Comparison of ENCODE assay signal across 11 cellular contexts in the genomic region with DNA sequence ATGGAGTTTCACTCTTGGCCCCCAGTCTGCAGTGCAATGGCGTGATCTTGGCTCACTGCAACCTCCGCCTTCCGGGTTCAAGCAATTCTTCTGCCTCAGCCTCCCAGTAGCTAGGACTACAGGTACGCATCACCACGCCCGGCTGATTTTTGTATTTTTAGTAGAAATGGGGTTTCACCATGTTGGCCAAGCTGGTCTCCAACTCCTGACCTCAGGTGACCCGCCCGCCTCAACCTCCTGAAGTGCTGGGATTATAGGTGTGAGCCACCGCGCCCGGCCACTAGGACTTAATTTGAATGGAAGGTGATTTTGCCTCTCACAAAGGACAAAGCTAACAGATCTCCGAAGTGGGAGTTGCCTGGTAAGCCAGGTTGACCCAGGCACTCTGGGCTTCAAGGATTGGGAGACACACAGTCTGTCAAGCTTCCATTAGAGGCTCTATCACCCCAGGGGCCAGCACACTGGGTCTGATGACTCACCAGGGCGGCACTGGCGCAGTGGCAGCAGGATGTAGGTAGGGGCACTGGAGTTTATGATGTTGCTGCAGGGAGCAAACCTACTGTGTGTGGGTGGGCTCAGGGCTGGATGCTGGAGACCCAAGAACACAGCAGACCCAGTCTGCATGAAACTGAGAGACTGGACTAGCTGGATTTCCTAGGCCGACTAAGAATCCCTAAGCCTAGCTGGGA. TPM values are rescaled to one million over a fixed set of nuclear protein-coding genes. Genes with fewer than 3 reads are reported as not detected.
DNase-seq lines count a peak whose midpoint lies in the region; ATAC-seq and TF ChIP-seq lines count a peak whose summit lies in the region.
"Had no signal": no experiment of that assay in that cellular context is flagged by ENCODE, and none has a peak within 500 bp of the region (broad histone marks: within the 10 kb centered on the region; RNA-seq: fewer than 3 reads in every experiment).

No MANE protein-coding gene starts in this region.

- H4K12ac ChIP-seq in trophoblast cell (ENCODE audit: low read depth, low read length) = peak overlapping the region; percentile 74

- peak; percentile 71 for DNase-seq in Daoy (ENCODE audit: low read depth)
- DNase-seq in IMR-90 = no peak
- DNase-seq in chondrocyte (ENCODE audit: low spot score) = no peak
- peak; percentile 66 to 74 for DNase-seq in trophoblast cell
- DNase-seq in stimulated activated CD4-positive, alpha-beta T cell treated with anti-CD3 and anti-CD28 coated beads, Interleukin-1b, Interleukin-23, amount 100 ng/mL, for 48 hours = no peak
- DNase-seq in DMS79 (lab: John Stamatoyannopoulos, UW) = no peak

- H3K14ac ChIP-seq in IMR-90 (replicated peaks; ENCODE audit: low read depth, low read length) = peak overlapping the region; percentile 99
- peak overlapping the region; percentile 83 for H3K14ac ChIP-seq in trophoblast cell (ENCODE audit: low read length)

- H3K4me2 ChIP-seq in IMR-90 (ENCODE audit: low read depth, low read length) (no peak overlapping the region), trophoblast cell (ENCODE audit: low read length) (no peak overlapping the region)

- H2BK20ac ChIP-seq in IMR-90 (ENCODE audit: low read depth, low read length) = peak overlapping the region; percentile 97

- TF ChIP-seq CTCF in IMR-90 (conservative IDR thresholded peaks at IDR 0.05; ENCODE audit: low read depth, low read length) (no peak), chondrocyte (IDR thresholded peaks at IDR 0.05) (peak; percentile 9)

- H3K56ac ChIP-seq in IMR-90 (ENCODE audit: extremely low read depth, insufficient read depth, low read length) = no peak overlapping the region; the same call in 1 of the 2 replicates

- POLR2A ChIA-PET in IMR-90 (lab: Charles Lee; ENCODE audit: unreplicated experiment) = no interaction called here

- H3K4me1 ChIP-seq in IMR-90 (ENCODE audit: control insufficient read depth, insufficient read depth, low read length) (peaks cover 17% of the 10 kb centered on the region), trophoblast cell (ENCODE audit: control insufficient read depth in 1 of 2, insufficient read depth in 2 of 2, low read length in 2 of 2) (peaks cover 15 to 19% of the 10 kb centered on the region in 2 experiments)

- H3K4ac ChIP-seq in IMR-90 (ENCODE audit: low read depth, low read length) (peak overlapping the region; percentile 99), trophoblast cell (ENCODE audit: low read depth, low read length) (peak overlapping the region; percentile 53)

- H3K18ac ChIP-seq in IMR-90 (ENCODE audit: low read depth, low read length) (peak overlapping the region; percentile 17; the same call in 1 of the 2 replicates), trophoblast cell (ENCODE audit: low read length) (peak overlapping the region; percentile 73)

- CTCF ChIA-PET in IMR-90 (lab: Yijun Ruan, JAX) = no interaction called here

- no peaks in the 10 kb centered on the region for H3K36me3 Mint-ChIP-seq in chondrocyte (ENCODE audit: low read depth)
- H3K36me3 Mint-ChIP-seq: activated naive CD8-positive, alpha-beta T cell had no signal

- peak overlapping the region; percentile 55 for H2BK12ac ChIP-seq in trophoblast cell (ENCODE audit: low read length)

- H3K4me1 Mint-ChIP-seq in chondrocyte (ENCODE audit: low read depth) = peaks cover 55% of the 10 kb centered on the region

- 100% methylated on average over 3 of the region's 15 CpGs; no CpG with 5 or more reads in 1 of the 2 experiments for WGBS in IMR-90 (ENCODE audit: extremely low coverage in 2 of 2, insufficient read length in 1 of 2), 2 experiments
- WGBS in trophoblast cell (ENCODE audit: extremely low coverage, insufficient coverage, insufficient read length) = no CpG with 5 or more reads among the region's 15 CpGs

- H3K9me3 Mint-ChIP-seq in chondrocyte (ENCODE audit: low read depth) = no peaks in the 10 kb centered on the region

- H3K9ac ChIP-seq in IMR-90 (ENCODE audit: low read depth, low read length) = no peak overlapping the region
- H3K9ac ChIP-seq in trophoblast cell (ENCODE audit: low read length) = no peak overlapping the region

- peak overlapping the region; percentile 77 for H2AK9ac ChIP-seq in IMR-90 (replicated peaks; ENCODE audit: low read depth, low read length, poor library complexity)

- no peaks in the 10 kb centered on the region for H3K9me3 ChIP-seq in IMR-90 (ENCODE audit: control insufficient read depth, insufficient read depth, low read length)
- H3K9me3 ChIP-seq in trophoblast cell (ENCODE audit: insufficient read depth, low read depth, low read length) = no peaks in the 10 kb centered on the region

- TF ChIP-seq RAD21 in IMR-90 (IDR thresholded peaks at IDR 0.05; ENCODE audit: low read length) = no peak

- peak overlapping the region; percentile 94; the same call in 2 of the 3 replicates for H2BK15ac ChIP-seq in IMR-90 (ENCODE audit: low read depth, low read length)

- peak overlapping the region; percentile 100 for H3K27ac Mint-ChIP-seq in chondrocyte (ENCODE audit: unreplicated experiment)

- H3K27ac ChIP-seq in IMR-90 (ENCODE audit: insufficient read depth, low read length) (peak overlapping the region; percentile 96), trophoblast cell (ENCODE audit: low read depth, low read length) (peak overlapping the region; percentile 84)

- peak overlapping the region; percentile 98 for H2BK120ac ChIP-seq in IMR-90 (ENCODE audit: low read depth, low read length)
- H2BK120ac ChIP-seq in trophoblast cell (ENCODE audit: insufficient read depth, low read length, poor library complexity) = peak overlapping the region; percentile 78

- ATAC-seq in IMR-90 (ENCODE audit: low read depth) = no peak
- ATAC-seq in HG03571 (IDR thresholded peaks at IDR 0.05; ENCODE audit: unreplicated experiment) = no peak
- ATAC-seq in HG03045 (IDR thresholded peaks at IDR 0.05; ENCODE audit: unreplicated experiment) = no peak

- H2AFZ ChIP-seq in IMR-90 (replicated peaks; ENCODE audit: low read length, poor library complexity) = peak overlapping the region; percentile 79
- H2AFZ ChIP-seq in trophoblast cell (ENCODE audit: insufficient read depth, low read length, poor library complexity) = peak overlapping the region; percentile 38

- peaks cover 14% of the 10 kb centered on the region; the same call in 1 of the 2 replicates for H3K9me1 ChIP-seq in IMR-90 (ENCODE audit: insufficient read depth, low read length)

- H3K23ac ChIP-seq in IMR-90 (ENCODE audit: low read depth, low read length) (peak overlapping the region; percentile 88), trophoblast cell (ENCODE audit: low read length) (no peak overlapping the region)

- H4K8ac ChIP-seq in IMR-90 (ENCODE audit: low read depth in 2 of 2, low read length in 2 of 2) (peak overlapping the region; percentile 93 to 98), trophoblast cell (ENCODE audit: low read depth, low read length) (peak overlapping the region; percentile 72)

- dilution Hi-C loops in IMR-90 (cut with HindIII; ENCODE audit: low sequenced_read_pairs, unreplicated experiment) = no loop called here

- H4K91ac ChIP-seq in IMR-90 (ENCODE audit: insufficient read depth, low read depth, low read length) = peak overlapping the region; percentile 98
- peak overlapping the region; percentile 75 for H4K91ac ChIP-seq in trophoblast cell (ENCODE audit: low read depth, low read length)

- H3K27me3 Mint-ChIP-seq in chondrocyte (ENCODE audit: low read depth) = no peaks in the 10 kb centered on the region
- H3K27me3 Mint-ChIP-seq: activated naive CD8-positive, alpha-beta T cell had no signal

- H3K36me3 ChIP-seq in IMR-90 (ENCODE audit: control insufficient read depth, insufficient read depth, low read length) (no peaks in the 10 kb centered on the region), trophoblast cell (ENCODE audit: control insufficient read depth in 1 of 2, insufficient read depth in 2 of 2, low read length in 2 of 2) (no peaks in the 10 kb centered on the region)

- no peaks in the 10 kb centered on the region for H3K79me2 ChIP-seq in trophoblast cell (ENCODE audit: control insufficient read depth, insufficient read depth, low read length, poor library complexity)

- no peak overlapping the region for H3K4me3 Mint-ChIP-seq in chondrocyte (ENCODE audit: unreplicated experiment)

- H3K27me3 ChIP-seq in IMR-90 (ENCODE audit: control insufficient read depth, insufficient read depth, low read length) (no peaks in the 10 kb centered on the region), trophoblast cell (ENCODE audit: insufficient read depth, low read length) (no peaks in the 10 kb centered on the region)

- peaks cover 0 to 10% of the 10 kb centered on the region in 2 experiments; a peak in 2 of 4 replicates for H3K79me1 ChIP-seq in IMR-90 (ENCODE audit: low read depth in 1 of 2, low read length in 2 of 2)
- H3K79me1 ChIP-seq in trophoblast cell (ENCODE audit: low read length) = peaks cover 8% of the 10 kb centered on the region

- BruUV-seq in IMR-90 (replicated peaks; lab: Mats Ljungman, UMichigan) = no TSS peak

- H2AK5ac ChIP-seq in IMR-90 (ENCODE audit: low read depth, low read length) = peak overlapping the region; percentile 78
- H2AK5ac ChIP-seq in trophoblast cell (ENCODE audit: low read length) = peak overlapping the region; percentile 42

- in situ Hi-C loops in IMR-90 (cut with MboI; ENCODE audit: low sequenced_read_pairs) = no loop called here

- H2BK5ac ChIP-seq in IMR-90 (ENCODE audit: low read depth, low read length, poor library complexity, severe bottlenecking) = peak overlapping the region; percentile 96
- H2BK5ac ChIP-seq in trophoblast cell (ENCODE audit: low read depth, low read length, poor library complexity) = peak overlapping the region; percentile 45

- no peak for TF ChIP-seq POLR2A in IMR-90 (IDR thresholded peaks at IDR 0.05; ENCODE audit: low read depth, low read length)

- no peak overlapping the region for H3K4me3 ChIP-seq in IMR-90 (ENCODE audit: insufficient read depth, low read depth, low read length)
- H3K4me3 ChIP-seq in trophoblast cell (ENCODE audit: low read depth, low read length) = no peak overlapping the region

- peak overlapping the region; percentile 74 for H4K5ac ChIP-seq in IMR-90 (ENCODE audit: low read depth, low read length)

- intact Hi-C loops in IMR-90 (cut with micrococcal nuclease) = no loop called here

- no peaks in the 10 kb centered on the region for H4K20me1 ChIP-seq in IMR-90 (ENCODE audit: insufficient read depth, low read length)

RNA-seq across cellular contexts. Expression of a gene that starts 17.8 kb away (rescaled TPM):
- 8.4 and 9.9 TPM in 2 replicates for total RNA-seq in Daoy (2014; rRNA removed; shearing (Covaris generic))
- total RNA-seq in IMR-90 (2012; rRNA removed) (0.83 and 0.90 TPM in 2 replicates), chondrocyte (0.36 to 0.48 TPM (median 0.47 TPM) in 3 replicates)
- polyA plus RNA-seq in IMR-90 (2012; rRNA removed) = 0.97 and 1.3 TPM in 2 replicates
- polyA plus RNA-seq in IMR-90 (2012; cell fraction: cytosol; rRNA removed) = 0.63 and 0.81 TPM in 2 replicates
- 0.12 and 0.50 TPM in 2 replicates for polyA plus RNA-seq in IMR-90 (2012; cell fraction: nucleus; rRNA removed; ENCODE audit: low replicate concordance)
- 44.7 and 47.8 TPM in 2 replicates for polyA plus RNA-seq in trophoblast cell (2013)

RNA-seq across cellular contexts. Expression of a gene that starts 22.8 kb away (rescaled TPM):
- total RNA-seq in Daoy (2014; rRNA removed; shearing (Covaris generic)) = not detected in 2 replicates
- total RNA-seq in IMR-90 (2012; rRNA removed) (not detected in 2 replicates), chondrocyte (not detected in 3 replicates)
- not detected in 2 replicates for polyA plus RNA-seq in IMR-90 (2012; rRNA removed)
- 0.08 TPM in 1 of 2 replicates, not detected in the other for polyA plus RNA-seq in IMR-90 (2012; cell fraction: cytosol; rRNA removed)
- polyA plus RNA-seq in IMR-90 (2012; cell fraction: nucleus; rRNA removed; ENCODE audit: low replicate concordance) = 0.07 and 0.13 TPM in 2 replicates
- 0.17 and 0.27 TPM in 2 replicates for polyA plus RNA-seq in trophoblast cell (2013)
- total RNA-seq: kidney epithelial cell, pulmonary artery endothelial cell had no signal

RNA-seq across cellular contexts. Expression of a gene that starts 38.8 kb away (rescaled TPM):
- total RNA-seq in Daoy (2014; rRNA removed; shearing (Covaris generic)) = 113 and 180 TPM in 2 replicates
- total RNA-seq in IMR-90 (2012; rRNA removed) (143 and 146 TPM in 2 replicates), chondrocyte (172 to 185 TPM (median 175 TPM) in 3 replicates)
- 327 and 340 TPM in 2 replicates for polyA plus RNA-seq in IMR-90 (2012; rRNA removed)
- 318 and 528 TPM in 2 replicates for polyA plus RNA-seq in IMR-90 (2012; cell fraction: cytosol; rRNA removed)
- polyA plus RNA-seq in IMR-90 (2012; cell fraction: nucleus; rRNA removed; ENCODE audit: low replicate concordance) = 62.6 and 69.0 TPM in 2 replicates
- polyA plus RNA-seq in trophoblast cell (2013) = 648 and 695 TPM in 2 replicates

RNA-seq across cellular contexts. Expression of a gene that starts 46.4 kb away (rescaled TPM):
- 35.9 and 55.1 TPM in 2 replicates for total RNA-seq in Daoy (2014; rRNA removed; shearing (Covaris generic))
- total RNA-seq in IMR-90 (2012; rRNA removed) (44.4 and 52.5 TPM in 2 replicates), chondrocyte (26.9 to 34.1 TPM (median 27.8 TPM) in 3 replicates)
- polyA plus RNA-seq in IMR-90 (2012; rRNA removed) = 23.4 and 24.0 TPM in 2 replicates
- polyA plus RNA-seq in IMR-90 (2012; cell fraction: cytosol; rRNA removed) = 11.1 and 11.6 TPM in 2 replicates
- 45.5 and 82.3 TPM in 2 replicates for polyA plus RNA-seq in IMR-90 (2012; cell fraction: nucleus; rRNA removed; ENCODE audit: low replicate concordance)
- polyA plus RNA-seq in trophoblast cell (2013) = 24.7 and 25.4 TPM in 2 replicates

Comparison
In these comparisons a context has a peak if more than half of its experiments do, and no peak if none do; other contexts are left out.
1. DNase-seq: peak in Daoy (single experiment) and trophoblast cell (2 of 2); none in IMR-90 (single experiment), chondrocyte (single experiment), stimulated activated CD4-positive, alpha-beta T cell treated with anti-CD3 and anti-CD28 coated beads, Interleukin-1b, Interleukin-23, amount 100 ng/mL, for 48 hours (single experiment) and DMS79 (single experiment).